ENCODE assay signal across 1 cellular context in the genomic region with DNA sequence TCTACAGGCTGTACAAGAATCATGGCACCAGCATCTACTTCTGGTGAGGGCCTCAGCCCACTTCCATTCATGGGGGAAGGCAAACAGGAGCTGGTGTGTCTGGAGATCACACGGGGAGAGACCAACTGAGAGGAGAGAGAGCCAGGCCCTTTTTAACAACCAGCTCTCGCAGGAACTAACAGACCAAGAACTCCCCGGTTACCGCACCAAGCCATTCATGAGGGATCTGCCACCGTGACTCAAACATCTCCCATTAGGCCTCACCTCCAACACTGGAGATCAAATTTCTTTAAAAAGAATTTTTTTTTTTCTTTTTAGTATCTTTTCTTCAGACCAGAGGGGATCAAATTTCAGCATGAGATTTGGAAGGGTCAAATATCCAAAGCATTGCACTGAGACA.
TF ChIP-seq lines count a peak whose summit lies in the region.

No MANE protein-coding gene starts in this region.

TF ChIP-seq in K562, 482 proteins besides CTCF, POLR2A, EP300 and RAD21:
- TF ChIP-seq ARID2 (IDR thresholded peaks at IDR 0.05): no peak
- TF ChIP-seq DDX20 (tag; IDR thresholded peaks at IDR 0.05; ENCODE audit: low read depth): no peak
- TF ChIP-seq, protein P1, sequence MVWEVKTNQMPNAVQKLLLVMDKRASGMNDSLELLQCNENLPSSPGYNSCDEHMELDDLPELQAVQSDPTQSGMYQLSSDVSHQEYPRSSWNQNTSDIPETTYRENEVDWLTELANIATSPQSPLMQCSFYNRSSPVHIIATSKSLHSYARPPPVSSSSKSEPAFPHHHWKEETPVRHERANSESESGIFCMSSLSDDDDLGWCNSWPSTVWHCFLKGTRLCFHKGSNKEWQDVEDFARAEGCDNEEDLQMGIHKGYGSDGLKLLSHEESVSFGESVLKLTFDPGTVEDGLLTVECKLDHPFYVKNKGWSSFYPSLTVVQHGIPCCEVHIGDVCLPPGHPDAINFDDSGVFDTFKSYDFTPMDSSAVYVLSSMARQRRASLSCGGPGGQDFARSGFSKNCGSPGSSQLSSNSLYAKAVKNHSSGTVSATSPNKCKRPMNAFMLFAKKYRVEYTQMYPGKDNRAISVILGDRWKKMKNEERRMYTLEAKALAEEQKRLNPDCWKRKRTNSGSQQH (CRISPR knock-in tag; IDR thresholded peaks at IDR 0.05): no peak
- TF ChIP-seq ZFX (CRISPR knock-in tag; IDR thresholded peaks at IDR 0.05): 0 out of 2 replicates have a peak, but pooled peaks have one; percentile 15
- no peak for TF ChIP-seq TAF15 (IDR thresholded peaks at IDR 0.05; ENCODE audit: low read depth, low read length)
- peak; percentile 11; the same call in 1 of the 2 replicates for TF ChIP-seq PHF8 (IDR thresholded peaks at IDR 0.05; ENCODE audit: borderline replicate concordance, low read length)
- TF ChIP-seq OTX1 (CRISPR knock-in tag; IDR thresholded peaks at IDR 0.05): no peak
- TF ChIP-seq MXI1 (IDR thresholded peaks at IDR 0.05; ENCODE audit: low read depth, low read length): no peak
- TF ChIP-seq RBM39 (optimal IDR thresholded peaks at IDR 0.05; ENCODE audit: low read depth, low read length): no peak
- TF ChIP-seq ZC3H8 (IDR thresholded peaks at IDR 0.05): no peak
